Comparison of ENCODE assay signal across 16 cellular contexts in the genomic region with DNA sequence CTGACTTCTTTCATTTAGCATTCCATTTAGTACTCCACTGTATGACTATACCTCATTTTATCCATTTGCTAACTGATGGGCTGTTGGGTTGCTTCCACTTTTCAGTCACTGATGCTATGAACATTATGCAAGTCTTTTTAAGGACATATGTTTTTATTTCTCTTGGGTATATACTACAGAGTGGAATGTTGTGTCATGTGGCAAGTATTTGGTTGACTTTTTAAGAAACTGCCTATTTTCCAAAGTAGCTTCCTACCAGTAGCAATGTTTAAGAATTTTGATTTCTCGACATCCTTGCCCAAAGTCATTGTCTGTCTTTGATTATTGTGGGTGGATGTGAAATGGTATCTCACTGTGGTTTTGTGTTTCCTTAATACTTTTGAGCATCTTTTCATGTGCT.
DNase-seq lines count a peak whose midpoint lies in the region; ATAC-seq and TF ChIP-seq lines count a peak whose summit lies in the region.
"Had no signal": no experiment of that assay in that cellular context is flagged by ENCODE, and none has a peak within 500 bp of the region (broad histone marks: within the 10 kb centered on the region; RNA-seq: fewer than 3 reads in every experiment).

No MANE protein-coding gene starts in this region.

- H3K9me3 ChIP-seq in osteoblast (ENCODE audit: low read depth, low read length) (no peaks in the 10 kb centered on the region), gastroesophageal sphincter (no peaks in the 10 kb centered on the region)
- H3K9me3 ChIP-seq: BE2C had no signal

- peak overlapping the region; percentile 1 for H3K4me3 Mint-ChIP-seq in chondrocyte (ENCODE audit: unreplicated experiment)
- H3K4me3 Mint-ChIP-seq: activated CD8-positive, alpha-beta T cell treated with anti-CD3 and anti-CD28 coated beads for 36 hours; activated T-helper 1 cell treated with anti-CD3 and anti-CD28 coated beads, Interleukin-12 subunit alpha, Interleukin-12 subunit beta, Interleukin-2, Interleukin-4 antibody, amounts not matched to agents 30 ng/mL and 10 ng/mL and 1 ng/mL, durations not matched to agents 14 hours and 24 hours and 36 hours; IgD-negative memory B cell; memory B cell had no signal

- TF ChIP-seq CTCF in chondrocyte (IDR thresholded peaks at IDR 0.05) (no peak), osteoblast (IDR thresholded peaks at IDR 0.05; ENCODE audit: extremely low read depth, low read depth, low read length) (no peak), gastroesophageal sphincter (IDR thresholded peaks at IDR 0.05) (no peak)

- no peaks in the 10 kb centered on the region for H3K27me3 ChIP-seq in osteoblast (ENCODE audit: insufficient read depth, low read length)
- no peaks in the 10 kb centered on the region for H3K27me3 ChIP-seq in gastroesophageal sphincter
- H3K27me3 ChIP-seq: BE2C had no signal

- peak overlapping the region; percentile 92 for H3K27ac Mint-ChIP-seq in chondrocyte (ENCODE audit: unreplicated experiment)
- H3K27ac Mint-ChIP-seq: activated CD8-positive, alpha-beta T cell treated with anti-CD3 and anti-CD28 coated beads for 36 hours; activated T-helper 1 cell treated with anti-CD3 and anti-CD28 coated beads, Interleukin-12 subunit alpha, Interleukin-12 subunit beta, Interleukin-2, Interleukin-4 antibody, amounts not matched to agents 30 ng/mL and 10 ng/mL and 1 ng/mL, durations not matched to agents 14 hours and 24 hours and 36 hours; IgD-negative memory B cell; memory B cell had no signal

- no peak for ATAC-seq in GM21528 (IDR thresholded peaks at IDR 0.05; ENCODE audit: low FRiP score, unreplicated experiment)
- no peak for ATAC-seq in gastroesophageal sphincter
- no peak for ATAC-seq in HG03571 (IDR thresholded peaks at IDR 0.05; ENCODE audit: unreplicated experiment)
- ATAC-seq: activated CD8-positive, alpha-beta T cell treated with anti-CD3 and anti-CD28 coated beads for 36 hours had no signal

- DNase-seq in AG20443 (ENCODE audit: low spot score) (peak; percentile 54), M059J (ENCODE audit: low read depth) (peak; percentile 37), chondrocyte (ENCODE audit: low spot score) (no peak), osteoblast (ENCODE audit: insufficient read length, low spot score, missing footprints) (no peak), AML-193 (lab: John Stamatoyannopoulos, UW) (no peak)
- DNase-seq: activated CD8-positive, alpha-beta T cell treated with anti-CD3 and anti-CD28 coated beads for 36 hours; BE2C; glutamatergic neuron; NCI-H1048; NCI-H69 had no signal

- H4K20me1 ChIP-seq in osteoblast (ENCODE audit: insufficient read depth, low read length), result no peaks in the 10 kb centered on the region

- peak overlapping the region; percentile 47 for H3K4me2 ChIP-seq in osteoblast (ENCODE audit: insufficient read depth, low read length)

- H2AFZ ChIP-seq in osteoblast (ENCODE audit: low read length), result no peak overlapping the region

- WGBS in gastroesophageal sphincter (ENCODE audit: low coverage in 1 of 2), 2 donors, result 23 to 83% methylated on average over 1 of the region's 1 CpG

- H3K36me3 ChIP-seq in osteoblast (ENCODE audit: insufficient read depth, low read length) (no peaks in the 10 kb centered on the region), gastroesophageal sphincter (no peaks in the 10 kb centered on the region)
- H3K36me3 ChIP-seq: BE2C had no signal

- no peaks in the 10 kb centered on the region for H3K36me3 Mint-ChIP-seq in chondrocyte (ENCODE audit: low read depth)
- H3K36me3 Mint-ChIP-seq: IgD-negative memory B cell, memory B cell had no signal

- H3K27ac ChIP-seq in osteoblast (ENCODE audit: low read depth, low read length), result peak overlapping the region; percentile 74
- no peak overlapping the region for H3K27ac ChIP-seq in gastroesophageal sphincter

- H3K27me3 Mint-ChIP-seq in chondrocyte (ENCODE audit: low read depth), result no peaks in the 10 kb centered on the region

- peaks cover 78% of the 10 kb centered on the region for H3K4me1 Mint-ChIP-seq in chondrocyte (ENCODE audit: low read depth)
- H3K4me1 Mint-ChIP-seq: memory B cell had no signal

- H3K4me1 ChIP-seq in osteoblast (ENCODE audit: insufficient read depth, low read length) (peaks cover 67% of the 10 kb centered on the region), gastroesophageal sphincter (peaks cover 0 to 23% (median 0%) of the 10 kb centered on the region in 3 donors)

- H3K9me3 Mint-ChIP-seq in chondrocyte (ENCODE audit: low read depth), result no peaks in the 10 kb centered on the region
- H3K9me3 Mint-ChIP-seq: activated CD8-positive, alpha-beta T cell treated with anti-CD3 and anti-CD28 coated beads for 36 hours; activated T-helper 1 cell treated with anti-CD3 and anti-CD28 coated beads, Interleukin-12 subunit alpha, Interleukin-12 subunit beta, Interleukin-2, Interleukin-4 antibody, amounts not matched to agents 30 ng/mL and 10 ng/mL and 1 ng/mL, durations not matched to agents 14 hours and 24 hours and 36 hours; memory B cell had no signal

- H3K79me2 ChIP-seq in osteoblast (ENCODE audit: insufficient read depth, low read length), result no peaks in the 10 kb centered on the region

- H3K4me3 ChIP-seq in osteoblast (ENCODE audit: insufficient read depth, low read length), result no peak overlapping the region
- no peak overlapping the region for H3K4me3 ChIP-seq in gastroesophageal sphincter

- no peak for TF ChIP-seq EP300 in gastroesophageal sphincter (IDR thresholded peaks at IDR 0.05)

- TF ChIP-seq POLR2A in gastroesophageal sphincter (IDR thresholded peaks at IDR 0.05), result no peak

Comparison
In these comparisons a context has a peak if more than half of its experiments do, and no peak if none do; other contexts are left out.
1. DNase-seq: peak in AG20443 (single experiment) and M059J (single experiment); none in chondrocyte (single experiment), osteoblast (single experiment) and AML-193 (0 of 2).